ENCODE assay signal across 8 cellular contexts in genomic region chr22:36330655-36331305, GRCh38. TPM values are rescaled to one million over a fixed set of nuclear protein-coding genes. Genes with fewer than 3 reads are reported as not detected.
DNase-seq lines count a peak whose midpoint lies in the region; ATAC-seq lines count a peak whose summit lies in the region.

No MANE protein-coding gene starts in this region.

- H3K27me3 Mint-ChIP-seq in activated T-helper 17 cell treated with anti-CD3 and anti-CD28 coated beads, Interleukin-2, amount 50 U/mL, for 72 hours: no peaks in the 10 kb centered on the region
- H3K27me3 Mint-ChIP-seq in stimulated activated naive B cell treated with anti-CD40 and anti-IgM and Interleukin-4, amounts not matched to agents 10 μg/mL and 1 μg/mL and 100 μg/mL, for 72 hours: no peaks in the 10 kb centered on the region

- H3K4me1 Mint-ChIP-seq in activated T-helper 17 cell treated with anti-CD3 and anti-CD28 coated beads, Interleukin-2, amount 50 U/mL, for 72 hours: peaks cover 75% of the 10 kb centered on the region
- H3K4me1 Mint-ChIP-seq in stimulated activated naive B cell treated with anti-CD40 and anti-IgM and Interleukin-4, amounts not matched to agents 10 μg/mL and 1 μg/mL and 100 μg/mL, for 72 hours: peaks cover 76 to 81% of the 10 kb centered on the region in 2 donors

- H3K27ac Mint-ChIP-seq in activated T-helper 17 cell treated with anti-CD3 and anti-CD28 coated beads, Interleukin-2, amount 50 U/mL, for 72 hours: peak overlapping the region; percentile 98
- H3K27ac Mint-ChIP-seq in stimulated activated naive B cell treated with anti-CD40 and anti-IgM and Interleukin-4, amounts not matched to agents 10 μg/mL and 1 μg/mL and 100 μg/mL, for 72 hours: peak overlapping the region; percentile 100

- H3K4me3 Mint-ChIP-seq in activated T-helper 17 cell treated with anti-CD3 and anti-CD28 coated beads, Interleukin-2, amount 50 U/mL, for 72 hours: peak overlapping the region; percentile 97
- peak overlapping the region; percentile 84 for H3K4me3 Mint-ChIP-seq in stimulated activated naive B cell treated with anti-CD40 and anti-IgM and Interleukin-4, amounts not matched to agents 10 μg/mL and 1 μg/mL and 100 μg/mL, for 72 hours

- DNase-seq in activated CD8-positive, alpha-beta memory T cell treated with anti-CD3 and anti-CD28 coated beads for 24 hours: peak; percentile 70
- no peak for DNase-seq in activated CD8-positive, alpha-beta memory T cell treated with anti-CD3 and anti-CD28 coated beads, Interleukin-2, amount 50 U/mL, for 48 hours
- DNase-seq in hepatic stellate cell (ENCODE audit: low spot score) (peak; percentile 67), NCI-H524 (lab: John Stamatoyannopoulos, UW) (no peak), SIG-M5 treated with dmso at 0.1 percent for 504 hours (lab: John Stamatoyannopoulos, UW; ENCODE audit: unreplicated experiment) (no peak)
- DNase-seq in stimulated activated naive B cell treated with anti-CD40 and anti-IgM and Interleukin-4, amounts not matched to agents 10 μg/mL and 1 μg/mL and 100 μg/mL, for 72 hours: no peak

- H3K9me3 Mint-ChIP-seq in activated T-helper 17 cell treated with anti-CD3 and anti-CD28 coated beads, Interleukin-2, amount 50 U/mL, for 72 hours: no peaks in the 10 kb centered on the region
- H3K9me3 Mint-ChIP-seq in stimulated activated naive B cell treated with anti-CD40 and anti-IgM and Interleukin-4, amounts not matched to agents 10 μg/mL and 1 μg/mL and 100 μg/mL, for 72 hours: no peaks in the 10 kb centered on the region

- peaks cover 100% of the 10 kb centered on the region for H3K36me3 Mint-ChIP-seq in activated T-helper 17 cell treated with anti-CD3 and anti-CD28 coated beads, Interleukin-2, amount 50 U/mL, for 72 hours (ENCODE audit: low read depth)
- H3K36me3 Mint-ChIP-seq in stimulated activated naive B cell treated with anti-CD40 and anti-IgM and Interleukin-4, amounts not matched to agents 10 μg/mL and 1 μg/mL and 100 μg/mL, for 72 hours: peaks cover 79 to 88% of the 10 kb centered on the region in 2 donors

- no peak for ATAC-seq in activated T-helper 17 cell treated with anti-CD3 and anti-CD28 coated beads, Interleukin-2, amount 50 U/mL, for 72 hours (replicated peaks)
- ATAC-seq in stimulated activated naive B cell treated with anti-CD40 and anti-IgM and Interleukin-4, amounts not matched to agents 10 μg/mL and 1 μg/mL and 100 μg/mL, for 72 hours (replicated peaks): no peak
- ATAC-seq in HG02973 (IDR thresholded peaks at IDR 0.05; ENCODE audit: unreplicated experiment): no peak

RNA-seq across cellular contexts. Expression of gene MYH9, which starts 57.0 kb away (rescaled TPM):
- total RNA-seq in activated T-helper 17 cell treated with anti-CD3 and anti-CD28 coated beads, Interleukin-2, amount 50 U/mL, for 72 hours: 100 to 1,000 TPM; 782 to 800 TPM

Comparison
In these comparisons a context has a peak if more than half of its experiments do, and no peak if none do; other contexts are left out.
1. DNase-seq: peak in activated CD8-positive, alpha-beta memory T cell treated with anti-CD3 and anti-CD28 coated beads for 24 hours (single experiment) and hepatic stellate cell (single experiment); none in activated CD8-positive, alpha-beta memory T cell treated with anti-CD3 and anti-CD28 coated beads, Interleukin-2, amount 50 U/mL, for 48 hours (single experiment), stimulated activated naive B cell treated with anti-CD40 and anti-IgM and Interleukin-4, amounts not matched to agents 10 μg/mL and 1 μg/mL and 100 μg/mL, for 72 hours (single experiment), NCI-H524 (0 of 2) and SIG-M5 treated with dmso at 0.1 percent for 504 hours (single experiment).